39 cellular contexts compared by ENCODE assay signal in genomic region chr6:29439006-29439405, GRCh38. TPM values are rescaled to one million over a fixed set of nuclear protein-coding genes. Genes with fewer than 3 reads are reported as not detected.
"Had no signal": no experiment of that assay in that cellular context is flagged by ENCODE, and none has a peak within 500 bp of the region (broad histone marks: within the 10 kb centered on the region; RNA-seq: fewer than 3 reads in every experiment).

OR10C1 (plus strand) TSS chr6:29439306; CDS start chr6:29440016, 710 bp downstream.

- DNase-seq: Karpas-422, Kasumi-1, MG63, MM.1S, MV-4-11, NCI-H1048, NCI-H1092, NCI-H1092 treated with DMSO at 0.1 percent for 48 hours, NCI-H1105, NCI-H1105 treated with DMSO at 0.1 percent for 48 hours, NCI-H1417, NCI-H1417 treated with DMSO at 0.1 percent for 48 hours, NCI-H1436, NCI-H1436 treated with DMSO at 0.1 percent for 48 hours, NCI-H146, NCI-H1694, NCI-H1694 treated with DMSO at 0.1 percent for 48 hours, NCI-H187, NCI-H187 treated with DMSO at 0.1 percent for 48 hours, NCI-H1930, NCI-H2029, NCI-H2029 treated with DMSO at 0.1 percent for 48 hours, NCI-H2081, NCI-H2081 treated with DMSO at 0.1 percent for 48 hours, NCI-H2107, NCI-H2171, NCI-H2171 treated with DMSO at 0.1 percent for 48 hours, NCI-H2227 treated with DMSO at 0.1 percent for 48 hours, NCI-H226, NCI-H345, NCI-H446, NCI-H446 treated with DMSO at 0.1 percent for 48 hours, NCI-H510A, NCI-H510A treated with DMSO at 0.1 percent for 48 hours, NCI-H524 had no signal

- H3K36me3 ChIP-seq: MG63 had no signal

- H3K27me3 ChIP-seq: MG63 had no signal

- H3K4me3 ChIP-seq: MG63 had no signal

- H3K9me3 ChIP-seq: MG63 had no signal

RNA-seq across cellular contexts. Expression of gene OR10C1, which starts in this region (rescaled TPM):
- total RNA-seq: LHCN-M2, M059J, MCF 10A, NCI-H460 had no signal
